In the genomic region with DNA sequence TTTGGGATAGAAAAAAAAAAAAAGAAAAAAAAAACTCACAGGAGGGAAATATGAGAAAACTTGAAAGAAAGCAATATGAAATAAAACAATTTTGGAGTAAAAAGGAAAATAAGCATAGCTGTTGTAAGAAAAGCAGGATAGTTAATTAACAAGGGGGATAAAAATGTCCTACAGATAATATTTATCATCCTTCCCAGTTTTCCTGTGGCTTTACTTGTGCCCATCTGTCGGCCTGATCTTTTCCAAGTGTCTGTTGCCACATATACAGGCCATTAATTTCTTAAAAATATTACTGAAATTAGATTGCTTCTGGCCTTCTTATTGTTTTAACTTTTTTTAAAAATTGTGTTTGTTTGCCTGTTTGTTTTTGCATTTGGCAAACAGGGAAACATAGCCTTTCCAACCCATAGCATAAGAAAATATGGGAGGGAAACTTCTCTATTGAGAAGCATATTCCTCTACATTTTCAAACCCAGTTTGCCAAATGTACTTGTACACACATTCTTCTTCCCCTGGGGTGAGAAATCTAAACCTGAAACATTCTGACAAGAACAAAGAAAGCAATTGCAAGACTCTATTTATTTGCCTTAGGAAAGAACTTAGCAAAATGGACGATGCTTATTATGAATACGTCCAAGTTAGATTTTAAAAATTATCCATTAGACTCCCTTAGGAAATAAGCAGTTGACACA, we compare ENCODE assay signal across 13 cellular contexts.
DNase-seq lines count a peak whose midpoint lies in the region; ATAC-seq, FAIRE-seq and TF ChIP-seq lines count a peak whose summit lies in the region.
"Had no signal": no experiment of that assay in that cellular context is flagged by ENCODE, and none has a peak within 500 bp of the region (broad histone marks: within the 10 kb centered on the region; RNA-seq: fewer than 3 reads in every experiment).

No MANE protein-coding gene starts in this region.

- BruUV-seq in HCT116 (replicated peaks; lab: Mats Ljungman, UMichigan) (no TSS peak), K562 (replicated peaks; lab: Mats Ljungman, UMichigan) (no TSS peak)

- H3K4me3 ChIP-seq in HCT116 (replicated peaks in 1 of 2; ENCODE audit: low read depth in 1 of 2, low read length in 2 of 2) (peak overlapping the region in 1 of 2 experiments; percentile 51; a peak in 2 of 4 replicates), K562 (peak overlapping the region; percentile 38), hepatocyte (no peak overlapping the region), skin epidermis (peak overlapping the region in 2 of 7 experiments; percentile 16 to 31)

- TF ChIP-seq POLR2A in HCT116 (IDR thresholded peaks at IDR 0.05; ENCODE audit: borderline replicate concordance, extremely low read depth, insufficient read depth, insufficient read length) = no peak
- no peak for TF ChIP-seq POLR2A in K562 (conservative IDR thresholded peaks at IDR 0.05)

- no peak overlapping the region for H2AFZ ChIP-seq in HCT116 (ENCODE audit: low read depth, low read length, poor library complexity, severe bottlenecking)
- peak overlapping the region; percentile 48 for H2AFZ ChIP-seq in K562 (ENCODE audit: low read depth, low read length)
- peak overlapping the region; percentile 57 for H2AFZ ChIP-seq in hepatocyte

- peaks cover 28 to 45% of the 10 kb centered on the region in 2 experiments for H3K4me1 ChIP-seq in HCT116 (ENCODE audit: control insufficient read depth in 1 of 2, insufficient read depth in 2 of 2, low read length in 2 of 2)
- H3K4me1 ChIP-seq in K562 (replicated peaks in 1 of 2; ENCODE audit: control insufficient read depth in 2 of 2, insufficient read depth in 2 of 2, low read length in 2 of 2) = no peaks in the 10 kb centered on the region; a peak in 1 of 5 replicates
- H3K4me1 ChIP-seq in hepatocyte (ENCODE audit: insufficient read depth) = peaks cover 8% of the 10 kb centered on the region

- H3K27ac ChIP-seq in HCT116 (ENCODE audit: low read depth, low read length) (no peak overlapping the region), K562 (ENCODE audit: extremely low read depth, low read depth, low read length) (no peak overlapping the region; the same call in 2 of the 3 replicates), hepatocyte (peak overlapping the region; percentile 85), skin epidermis (peak overlapping the region in 16 of 21 experiments; percentile 7 to 93 (median 70))
- H3K27ac ChIP-seq: parathyroid adenoma had no signal

- H3K27me3 ChIP-seq in HCT116 (ENCODE audit: insufficient read depth, low read length) (no peaks in the 10 kb centered on the region), K562 (ENCODE audit: control insufficient read depth in 2 of 2, insufficient read depth in 2 of 2, low read length in 2 of 2) (no peaks in the 10 kb centered on the region), hepatocyte (no peaks in the 10 kb centered on the region)

- intact Hi-C loops in HCT116 (cut with micrococcal nuclease) = no loop called here
- intact Hi-C loops in K562 (cut with micrococcal nuclease) = no loop called here

- H3K9me2 ChIP-seq in HCT116 (ENCODE audit: insufficient read depth) (no peaks in the 10 kb centered on the region), hepatocyte (replicated peaks; ENCODE audit: insufficient read depth) (no peaks in the 10 kb centered on the region)

- CTCF ChIA-PET in HCT116 (lab: Charles Lee) = interaction anchor here (1.4 kb wide), 1 partner anchor 526 kb away, joined by 3 read pairs; no protein-coding TSS in a partner anchor
- CTCF ChIA-PET in K562 (lab: Yijun Ruan, JAX; ENCODE audit: low intra/inter-chr PET ratio) = no interaction called here

- H3K9ac ChIP-seq in HCT116 (ENCODE audit: low read length) (no peak overlapping the region), K562 (ENCODE audit: insufficient read depth in 1 of 2, low read depth in 2 of 2, low read length in 2 of 2) (peak overlapping the region in 1 of 2 experiments; percentile 46; a peak in 1 of 4 replicates)
- H3K9ac ChIP-seq: parathyroid adenoma had no signal

- ATAC-seq in HCT116 = no peak
- no peak for ATAC-seq in K562
- no peak for ATAC-seq in GM18867 (IDR thresholded peaks at IDR 0.05; ENCODE audit: unreplicated experiment)
- ATAC-seq in HG03432 (IDR thresholded peaks at IDR 0.05; ENCODE audit: unreplicated experiment) = no peak
- ATAC-seq: activated CD4-positive, alpha-beta T cell treated with anti-CD3 and anti-CD28 coated beads for 36 hours had no signal

- TF ChIP-seq CTCF in HCT116 (IDR thresholded peaks at IDR 0.05 in 2 of 3, conservative IDR thresholded peaks at IDR 0.05 in 1 of 3; ENCODE audit: borderline replicate concordance in 1 of 3, insufficient read depth in 1 of 3, low read depth in 2 of 3, low read length in 2 of 3) = no peak
- no peak for TF ChIP-seq CTCF in K562 (IDR thresholded peaks at IDR 0.05 in 2 of 3, conservative IDR thresholded peaks at IDR 0.05 in 1 of 3; ENCODE audit: insufficient read depth in 2 of 3, low read depth in 1 of 3, low read length in 3 of 3)
- no peak for TF ChIP-seq CTCF in hepatocyte (IDR thresholded peaks at IDR 0.05; ENCODE audit: poor library complexity)

- FAIRE-seq in K562 (lab: Jason Lieb, UNC) = no peak

- in situ Hi-C loops in K562 (cut with MboI) = no loop called here

- TF ChIP-seq RAD21 in HCT116 (IDR thresholded peaks at IDR 0.05; ENCODE audit: low read depth) (no peak), K562 (CRISPR knock-in tag; conservative IDR thresholded peaks at IDR 0.05 in 1 of 2, IDR thresholded peaks at IDR 0.05 in 1 of 2) (no peak)

- DNase-seq in HCT116 (ENCODE audit: low read depth, low spot score) (no peak), K562 (ENCODE audit: extremely low read depth in 1 of 4, low spot score in 3 of 4) (no peak), hepatocyte (ENCODE audit: low spot score) (no peak), NCI-H2081 (lab: John Stamatoyannopoulos, UW) (no peak), NCI-H1105 treated with DMSO at 0.1 percent for 48 hours (lab: John Stamatoyannopoulos, UW) (no peak)
- DNase-seq: activated CD4-positive, alpha-beta T cell treated with anti-CD3 and anti-CD28 coated beads for 36 hours; activated gamma-delta T cell; effector CD8-positive, alpha-beta T cell; NCI-H526 had no signal

- WGBS in K562 (ENCODE audit: insufficient coverage, low coverage, missing lambda C conversion rate) = 11% methylated on average over 3 of the region's 3 CpGs
- WGBS in hepatocyte (ENCODE audit: low lambda C conversion rate, missing lambda C conversion rate) = 56% methylated on average over 3 of the region's 3 CpGs

- H3K36me3 ChIP-seq in HCT116 (ENCODE audit: control insufficient read depth in 1 of 2, insufficient read depth in 2 of 2, low read length in 2 of 2) (no peaks in the 10 kb centered on the region), K562 (ENCODE audit: control insufficient read depth, insufficient read depth, low read length) (no peaks in the 10 kb centered on the region), hepatocyte (replicated peaks; ENCODE audit: insufficient read depth, low read depth) (no peaks in the 10 kb centered on the region)

- H3K9me3 ChIP-seq in HCT116 (ENCODE audit: control insufficient read depth in 1 of 2, insufficient read depth in 1 of 2, low read depth in 1 of 2, low read length in 2 of 2) = no peaks in the 10 kb centered on the region
- no peaks in the 10 kb centered on the region for H3K9me3 ChIP-seq in K562 (replicated peaks; ENCODE audit: control insufficient read depth, insufficient read depth, low read depth, low read length)
- no peaks in the 10 kb centered on the region for H3K9me3 ChIP-seq in hepatocyte (ENCODE audit: low read depth)

- TF ChIP-seq EP300 in K562 (IDR thresholded peaks at IDR 0.05; ENCODE audit: low read length) = no peak

- H4K20me1 ChIP-seq in HCT116 (ENCODE audit: insufficient read depth) = no peaks in the 10 kb centered on the region
- no peaks in the 10 kb centered on the region for H4K20me1 ChIP-seq in K562 (replicated peaks; ENCODE audit: control insufficient read depth, insufficient read depth, low read length)
- no peaks in the 10 kb centered on the region for H4K20me1 ChIP-seq in hepatocyte (ENCODE audit: insufficient read depth, poor library complexity, severe bottlenecking)

- POLR2A ChIA-PET in HCT116 (lab: Charles Lee) (interaction anchor here (2.1 kb wide), 1 partner anchor 9 kb away, joined by 7 read pairs; no protein-coding TSS in a partner anchor), K562 (lab: Yijun Ruan, JAX) (no interaction called here)

- H3K79me2 ChIP-seq in HCT116 (ENCODE audit: insufficient read depth, low read length) = no peaks in the 10 kb centered on the region
- H3K79me2 ChIP-seq in K562 (ENCODE audit: control insufficient read depth, insufficient read depth, low read length) = no peaks in the 10 kb centered on the region
- H3K79me2 ChIP-seq in hepatocyte = no peaks in the 10 kb centered on the region
- H3K79me2 ChIP-seq: parathyroid adenoma had no signal

- H3K4me2 ChIP-seq in HCT116 (ENCODE audit: low read length) = peak overlapping the region; percentile 79
- H3K4me2 ChIP-seq in K562 (ENCODE audit: insufficient read depth, low read length) = peak overlapping the region; percentile 69
- peak overlapping the region; percentile 78 for H3K4me2 ChIP-seq in hepatocyte

- RAD21 ChIA-PET in HCT116 (lab: Charles Lee; ENCODE audit: low non-redundant PET in 1 of 2, low total read pairs in 2 of 2, uncharacterized antibody in 2 of 2, unreplicated experiment in 2 of 2) = no interaction called here

- H3K9me1 ChIP-seq in K562 (ENCODE audit: control insufficient read depth, insufficient read depth, low read length) = no peaks in the 10 kb centered on the region

TF ChIP-seq in HCT116, 20 proteins besides CTCF, POLR2A, EP300 and RAD21 (continues in another document):
- TF ChIP-seq POLR2AphosphoS5 (IDR thresholded peaks at IDR 0.05; ENCODE audit: low read depth, low read length) = no peak
- no peak for TF ChIP-seq JUND (IDR thresholded peaks at IDR 0.05)

TF ChIP-seq in K562, 482 proteins besides CTCF, POLR2A, EP300 and RAD21 (continues in another document):
- TF ChIP-seq ZNF354B (CRISPR knock-in tag; IDR thresholded peaks at IDR 0.05) (no peak), SRF (CRISPR knock-in tag; IDR thresholded peaks at IDR 0.05) (no peak), CHD1 (IDR thresholded peaks at IDR 0.05; ENCODE audit: low read length) (no peak), ZC3H4 (CRISPR knock-in tag; IDR thresholded peaks at IDR 0.05; ENCODE audit: borderline replicate concordance) (no peak)
- TF ChIP-seq, protein P1, sequence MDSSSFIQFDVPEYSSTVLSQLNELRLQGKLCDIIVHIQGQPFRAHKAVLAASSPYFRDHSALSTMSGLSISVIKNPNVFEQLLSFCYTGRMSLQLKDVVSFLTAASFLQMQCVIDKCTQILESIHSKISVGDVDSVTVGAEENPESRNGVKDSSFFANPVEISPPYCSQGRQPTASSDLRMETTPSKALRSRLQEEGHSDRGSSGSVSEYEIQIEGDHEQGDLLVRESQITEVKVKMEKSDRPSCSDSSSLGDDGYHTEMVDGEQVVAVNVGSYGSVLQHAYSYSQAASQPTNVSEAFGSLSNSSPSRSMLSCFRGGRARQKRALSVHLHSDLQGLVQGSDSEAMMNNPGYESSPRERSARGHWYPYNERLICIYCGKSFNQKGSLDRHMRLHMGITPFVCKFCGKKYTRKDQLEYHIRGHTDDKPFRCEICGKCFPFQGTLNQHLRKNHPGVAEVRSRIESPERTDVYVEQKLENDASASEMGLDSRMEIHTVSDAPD (CRISPR knock-in tag; IDR thresholded peaks at IDR 0.05) = no peak

Comparison
In these comparisons a context has a peak if more than half of its experiments do, and no peak if none do; other contexts are left out.
1. H3K27ac ChIP-seq: peak in hepatocyte (single experiment) and skin epidermis (16 of 21); none in HCT116 (single experiment) and K562 (single experiment).
2. Peak in every context shown above with its lines, with median percentiles within 50 percentile points of each other: H3K4me2 ChIP-seq.